1 cellular context compared by ENCODE assay signal in the genomic region with DNA sequence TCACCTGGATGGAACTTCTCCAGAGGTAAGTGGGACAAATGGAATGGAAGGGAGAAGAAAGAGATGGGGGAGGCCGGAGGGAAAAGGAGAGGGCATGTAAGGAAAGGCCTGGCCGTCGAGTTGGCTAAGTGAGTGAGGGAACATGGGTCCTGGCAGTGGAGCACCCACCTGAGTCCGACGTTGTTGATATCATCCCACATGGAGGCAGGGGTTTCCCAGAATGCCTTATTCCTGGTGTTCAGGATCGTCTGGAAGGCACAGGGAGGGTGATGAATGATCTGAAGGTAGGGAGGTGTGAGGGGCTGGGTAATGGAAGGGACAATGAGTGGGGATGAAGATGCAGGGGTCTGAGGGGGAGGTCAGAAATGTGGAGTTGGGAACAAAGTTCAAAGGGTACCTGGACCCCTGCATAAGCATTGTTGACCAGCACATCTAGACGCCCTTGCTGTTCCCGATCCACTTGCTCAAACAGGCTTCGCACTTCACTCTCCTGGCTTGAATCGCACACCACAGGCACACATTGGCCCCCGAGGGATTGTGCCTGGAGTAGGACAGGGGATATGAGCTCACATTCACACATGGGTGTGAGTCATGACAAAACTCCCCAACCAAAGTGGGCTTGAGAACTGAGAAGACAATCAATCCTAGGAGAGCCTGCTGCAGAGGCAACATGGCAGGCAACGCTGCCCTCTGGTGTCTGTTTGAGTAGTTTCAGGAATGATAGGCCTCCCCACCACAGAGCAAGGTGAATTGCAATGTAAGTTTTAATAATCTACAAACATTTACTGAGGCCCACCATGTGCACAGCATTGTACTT.
TF ChIP-seq lines count a peak whose summit lies in the region.

No MANE protein-coding gene starts in this region.

TF ChIP-seq in GM12878, 131 proteins besides CTCF, POLR2A, EP300 and RAD21 (continued from another document and continues in another):
- TF ChIP-seq, protein P1, sequence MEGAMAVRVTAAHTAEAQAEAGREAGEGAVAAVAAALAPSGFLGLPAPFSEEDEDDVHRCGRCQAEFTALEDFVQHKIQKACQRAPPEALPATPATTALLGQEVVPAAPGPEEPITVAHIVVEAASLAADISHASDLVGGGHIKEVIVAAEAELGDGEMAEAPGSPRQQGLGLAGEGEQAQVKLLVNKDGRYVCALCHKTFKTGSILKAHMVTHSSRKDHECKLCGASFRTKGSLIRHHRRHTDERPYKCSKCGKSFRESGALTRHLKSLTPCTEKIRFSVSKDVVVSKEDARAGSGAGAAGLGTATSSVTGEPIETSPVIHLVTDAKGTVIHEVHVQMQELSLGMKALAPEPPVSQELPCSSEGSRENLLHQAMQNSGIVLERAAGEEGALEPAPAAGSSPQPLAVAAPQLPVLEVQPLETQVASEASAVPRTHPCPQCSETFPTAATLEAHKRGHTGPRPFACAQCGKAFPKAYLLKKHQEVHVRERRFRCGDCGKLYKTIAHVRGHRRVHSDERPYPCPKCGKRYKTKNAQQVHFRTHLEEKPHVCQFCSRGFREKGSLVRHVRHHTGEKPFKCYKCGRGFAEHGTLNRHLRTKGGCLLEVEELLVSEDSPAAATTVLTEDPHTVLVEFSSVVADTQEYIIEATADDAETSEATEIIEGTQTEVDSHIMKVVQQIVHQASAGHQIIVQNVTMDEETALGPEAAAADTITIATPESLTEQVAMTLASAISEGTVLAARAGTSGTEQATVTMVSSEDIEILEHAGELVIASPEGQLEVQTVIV (IDR thresholded peaks at IDR 0.05; ENCODE audit: borderline replicate concordance, partially characterized antibody) = no peak
- TF ChIP-seq NFIC (IDR thresholded peaks at IDR 0.05; ENCODE audit: low read depth, low read length) = no peak
- peak; percentile 74 for TF ChIP-seq JUNB (IDR thresholded peaks at IDR 0.05)
- TF ChIP-seq, protein P2, sequence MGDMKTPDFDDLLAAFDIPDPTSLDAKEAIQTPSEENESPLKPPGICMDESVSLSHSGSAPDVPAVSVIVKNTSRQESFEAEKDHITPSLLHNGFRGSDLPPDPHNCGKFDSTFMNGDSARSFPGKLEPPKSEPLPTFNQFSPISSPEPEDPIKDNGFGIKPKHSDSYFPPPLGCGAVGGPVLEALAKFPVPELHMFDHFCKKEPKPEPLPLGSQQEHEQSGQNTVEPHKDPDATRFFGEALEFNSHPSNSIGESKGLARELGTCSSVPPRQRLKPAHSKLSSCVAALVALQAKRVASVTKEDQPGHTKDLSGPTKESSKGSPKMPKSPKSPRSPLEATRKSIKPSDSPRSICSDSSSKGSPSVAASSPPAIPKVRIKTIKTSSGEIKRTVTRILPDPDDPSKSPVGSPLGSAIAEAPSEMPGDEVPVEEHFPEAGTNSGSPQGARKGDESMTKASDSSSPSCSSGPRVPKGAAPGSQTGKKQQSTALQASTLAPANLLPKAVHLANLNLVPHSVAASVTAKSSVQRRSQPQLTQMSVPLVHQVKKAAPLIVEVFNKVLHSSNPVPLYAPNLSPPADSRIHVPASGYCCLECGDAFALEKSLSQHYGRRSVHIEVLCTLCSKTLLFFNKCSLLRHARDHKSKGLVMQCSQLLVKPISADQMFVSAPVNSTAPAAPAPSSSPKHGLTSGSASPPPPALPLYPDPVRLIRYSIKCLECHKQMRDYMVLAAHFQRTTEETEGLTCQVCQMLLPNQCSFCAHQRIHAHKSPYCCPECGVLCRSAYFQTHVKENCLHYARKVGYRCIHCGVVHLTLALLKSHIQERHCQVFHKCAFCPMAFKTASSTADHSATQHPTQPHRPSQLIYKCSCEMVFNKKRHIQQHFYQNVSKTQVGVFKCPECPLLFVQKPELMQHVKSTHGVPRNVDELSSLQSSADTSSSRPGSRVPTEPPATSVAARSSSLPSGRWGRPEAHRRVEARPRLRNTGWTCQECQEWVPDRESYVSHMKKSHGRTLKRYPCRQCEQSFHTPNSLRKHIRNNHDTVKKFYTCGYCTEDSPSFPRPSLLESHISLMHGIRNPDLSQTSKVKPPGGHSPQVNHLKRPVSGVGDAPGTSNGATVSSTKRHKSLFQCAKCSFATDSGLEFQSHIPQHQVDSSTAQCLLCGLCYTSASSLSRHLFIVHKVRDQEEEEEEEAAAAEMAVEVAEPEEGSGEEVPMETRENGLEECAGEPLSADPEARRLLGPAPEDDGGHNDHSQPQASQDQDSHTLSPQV (IDR thresholded peaks at IDR 0.05) = no peak
- no peak for TF ChIP-seq CBX5 (IDR thresholded peaks at IDR 0.05; ENCODE audit: low read depth)
- TF ChIP-seq SP1 (IDR thresholded peaks at IDR 0.05; ENCODE audit: low read depth, low read length) = no peak
- no peak for TF ChIP-seq ZNF622 (IDR thresholded peaks at IDR 0.05)
- TF ChIP-seq ZNF384 (IDR thresholded peaks at IDR 0.05; ENCODE audit: borderline replicate concordance, low read depth, low read length) = no peak
- TF ChIP-seq EZH2 (IDR thresholded peaks at IDR 0.05; ENCODE audit: borderline replicate concordance, control insufficient read depth, low read depth, low read length) = no peak
- TF ChIP-seq RUNX3 (IDR thresholded peaks at IDR 0.05; ENCODE audit: low read length) = peak; percentile 53
- no peak for TF ChIP-seq BRCA1 (IDR thresholded peaks at IDR 0.05; ENCODE audit: low read depth, low read length)
- peak; percentile 66 for TF ChIP-seq FOXM1 (IDR thresholded peaks at IDR 0.05; ENCODE audit: low read depth, low read length)
- no peak for TF ChIP-seq NFXL1 (IDR thresholded peaks at IDR 0.05; ENCODE audit: borderline replicate concordance)
- TF ChIP-seq SMAD5 (IDR thresholded peaks at IDR 0.05; ENCODE audit: low read depth) = no peak
- TF ChIP-seq, protein P3, sequence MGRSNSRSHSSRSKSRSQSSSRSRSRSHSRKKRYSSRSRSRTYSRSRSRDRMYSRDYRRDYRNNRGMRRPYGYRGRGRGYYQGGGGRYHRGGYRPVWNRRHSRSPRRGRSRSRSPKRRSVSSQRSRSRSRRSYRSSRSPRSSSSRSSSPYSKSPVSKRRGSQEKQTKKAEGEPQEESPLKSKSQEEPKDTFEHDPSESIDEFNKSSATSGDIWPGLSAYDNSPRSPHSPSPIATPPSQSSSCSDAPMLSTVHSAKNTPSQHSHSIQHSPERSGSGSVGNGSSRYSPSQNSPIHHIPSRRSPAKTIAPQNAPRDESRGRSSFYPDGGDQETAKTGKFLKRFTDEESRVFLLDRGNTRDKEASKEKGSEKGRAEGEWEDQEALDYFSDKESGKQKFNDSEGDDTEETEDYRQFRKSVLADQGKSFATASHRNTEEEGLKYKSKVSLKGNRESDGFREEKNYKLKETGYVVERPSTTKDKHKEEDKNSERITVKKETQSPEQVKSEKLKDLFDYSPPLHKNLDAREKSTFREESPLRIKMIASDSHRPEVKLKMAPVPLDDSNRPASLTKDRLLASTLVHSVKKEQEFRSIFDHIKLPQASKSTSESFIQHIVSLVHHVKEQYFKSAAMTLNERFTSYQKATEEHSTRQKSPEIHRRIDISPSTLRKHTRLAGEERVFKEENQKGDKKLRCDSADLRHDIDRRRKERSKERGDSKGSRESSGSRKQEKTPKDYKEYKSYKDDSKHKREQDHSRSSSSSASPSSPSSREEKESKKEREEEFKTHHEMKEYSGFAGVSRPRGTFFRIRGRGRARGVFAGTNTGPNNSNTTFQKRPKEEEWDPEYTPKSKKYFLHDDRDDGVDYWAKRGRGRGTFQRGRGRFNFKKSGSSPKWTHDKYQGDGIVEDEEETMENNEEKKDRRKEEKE (IDR thresholded peaks at IDR 0.05) = no peak
- no peak for TF ChIP-seq NRF1 (conservative IDR thresholded peaks at IDR 0.05; ENCODE audit: low read depth, low read length)
- TF ChIP-seq YY1 (IDR thresholded peaks at IDR 0.05; ENCODE audit: low read depth, low read length) = peak; percentile 79
- no peak for TF ChIP-seq HDAC2 (IDR thresholded peaks at IDR 0.05)
- no peak for TF ChIP-seq SREBF2 (IDR thresholded peaks at IDR 0.05; ENCODE audit: low read length)
- no peak for TF ChIP-seq CHD4 (IDR thresholded peaks at IDR 0.05)
- TF ChIP-seq, protein P4, sequence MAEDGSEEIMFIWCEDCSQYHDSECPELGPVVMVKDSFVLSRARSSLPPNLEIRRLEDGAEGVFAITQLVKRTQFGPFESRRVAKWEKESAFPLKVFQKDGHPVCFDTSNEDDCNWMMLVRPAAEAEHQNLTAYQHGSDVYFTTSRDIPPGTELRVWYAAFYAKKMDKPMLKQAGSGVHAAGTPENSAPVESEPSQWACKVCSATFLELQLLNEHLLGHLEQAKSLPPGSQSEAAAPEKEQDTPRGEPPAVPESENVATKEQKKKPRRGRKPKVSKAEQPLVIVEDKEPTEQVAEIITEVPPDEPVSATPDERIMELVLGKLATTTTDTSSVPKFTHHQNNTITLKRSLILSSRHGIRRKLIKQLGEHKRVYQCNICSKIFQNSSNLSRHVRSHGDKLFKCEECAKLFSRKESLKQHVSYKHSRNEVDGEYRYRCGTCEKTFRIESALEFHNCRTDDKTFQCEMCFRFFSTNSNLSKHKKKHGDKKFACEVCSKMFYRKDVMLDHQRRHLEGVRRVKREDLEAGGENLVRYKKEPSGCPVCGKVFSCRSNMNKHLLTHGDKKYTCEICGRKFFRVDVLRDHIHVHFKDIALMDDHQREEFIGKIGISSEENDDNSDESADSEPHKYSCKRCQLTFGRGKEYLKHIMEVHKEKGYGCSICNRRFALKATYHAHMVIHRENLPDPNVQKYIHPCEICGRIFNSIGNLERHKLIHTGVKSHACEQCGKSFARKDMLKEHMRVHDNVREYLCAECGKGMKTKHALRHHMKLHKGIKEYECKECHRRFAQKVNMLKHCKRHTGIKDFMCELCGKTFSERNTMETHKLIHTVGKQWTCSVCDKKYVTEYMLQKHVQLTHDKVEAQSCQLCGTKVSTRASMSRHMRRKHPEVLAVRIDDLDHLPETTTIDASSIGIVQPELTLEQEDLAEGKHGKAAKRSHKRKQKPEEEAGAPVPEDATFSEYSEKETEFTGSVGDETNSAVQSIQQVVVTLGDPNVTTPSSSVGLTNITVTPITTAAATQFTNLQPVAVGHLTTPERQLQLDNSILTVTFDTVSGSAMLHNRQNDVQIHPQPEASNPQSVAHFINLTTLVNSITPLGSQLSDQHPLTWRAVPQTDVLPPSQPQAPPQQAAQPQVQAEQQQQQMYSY (CRISPR knock-in tag; IDR thresholded peaks at IDR 0.05) = no peak
- TF ChIP-seq MXI1 (IDR thresholded peaks at IDR 0.05; ENCODE audit: low read depth, low read length) = no peak
- no peak for TF ChIP-seq KLF5 (IDR thresholded peaks at IDR 0.05; ENCODE audit: partially characterized antibody)
- no peak for TF ChIP-seq ETV6 (conservative IDR thresholded peaks at IDR 0.05 in 1 of 2, IDR thresholded peaks at IDR 0.05 in 1 of 2; ENCODE audit: borderline replicate concordance in 1 of 2, low read depth in 1 of 2)
- TF ChIP-seq, protein P5, sequence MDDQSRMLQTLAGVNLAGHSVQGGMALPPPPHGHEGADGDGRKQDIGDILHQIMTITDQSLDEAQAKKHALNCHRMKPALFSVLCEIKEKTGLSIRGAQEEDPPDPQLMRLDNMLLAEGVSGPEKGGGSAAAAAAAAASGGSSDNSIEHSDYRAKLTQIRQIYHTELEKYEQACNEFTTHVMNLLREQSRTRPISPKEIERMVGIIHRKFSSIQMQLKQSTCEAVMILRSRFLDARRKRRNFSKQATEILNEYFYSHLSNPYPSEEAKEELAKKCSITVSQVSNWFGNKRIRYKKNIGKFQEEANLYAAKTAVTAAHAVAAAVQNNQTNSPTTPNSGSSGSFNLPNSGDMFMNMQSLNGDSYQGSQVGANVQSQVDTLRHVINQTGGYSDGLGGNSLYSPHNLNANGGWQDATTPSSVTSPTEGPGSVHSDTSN (IDR thresholded peaks at IDR 0.05; ENCODE audit: insufficient replicate concordance, low read depth, low read length) = peak; percentile 40
- TF ChIP-seq BACH1 (IDR thresholded peaks at IDR 0.05; ENCODE audit: borderline replicate concordance) = no peak
- no peak for TF ChIP-seq BMI1 (IDR thresholded peaks at IDR 0.05; ENCODE audit: borderline replicate concordance)
- TF ChIP-seq MEF2B (IDR thresholded peaks at IDR 0.05; ENCODE audit: partially characterized antibody, poor library complexity, severe bottlenecking) = peak; percentile 87
- TF ChIP-seq RCOR1 (conservative IDR thresholded peaks at IDR 0.05; ENCODE audit: low read depth, low read length) = peak; percentile 70; the same call in 1 of the 2 replicates
- TF ChIP-seq BHLHE40 (IDR thresholded peaks at IDR 0.05; ENCODE audit: borderline replicate concordance in 1 of 2, low read depth in 2 of 2, low read length in 1 of 2) = peak; percentile 76 to 78
- TF ChIP-seq, protein P6, sequence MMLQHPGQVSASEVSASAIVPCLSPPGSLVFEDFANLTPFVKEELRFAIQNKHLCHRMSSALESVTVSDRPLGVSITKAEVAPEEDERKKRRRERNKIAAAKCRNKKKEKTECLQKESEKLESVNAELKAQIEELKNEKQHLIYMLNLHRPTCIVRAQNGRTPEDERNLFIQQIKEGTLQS (IDR thresholded peaks at IDR 0.05; ENCODE audit: borderline replicate concordance, extremely low read depth, low read depth, low read length) = no peak
- TF ChIP-seq HDAC6 (IDR thresholded peaks at IDR 0.05; ENCODE audit: unreplicated experiment) = no peak
- no peak for TF ChIP-seq MEF2A (IDR thresholded peaks at IDR 0.05; ENCODE audit: insufficient read depth, low read depth, low read length)
- peak; percentile 49; the same call in 1 of the 2 replicates for TF ChIP-seq SMARCA5 (IDR thresholded peaks at IDR 0.05)
- TF ChIP-seq SREBF1 (IDR thresholded peaks at IDR 0.05; ENCODE audit: low read length) = no peak
- TF ChIP-seq CREM (IDR thresholded peaks at IDR 0.05; ENCODE audit: low read depth) = peak; percentile 56; the same call in 1 of the 2 replicates
- peak; percentile 99 for TF ChIP-seq SMC3 (IDR thresholded peaks at IDR 0.05; ENCODE audit: borderline replicate concordance, low read length)
- TF ChIP-seq, protein P7, sequence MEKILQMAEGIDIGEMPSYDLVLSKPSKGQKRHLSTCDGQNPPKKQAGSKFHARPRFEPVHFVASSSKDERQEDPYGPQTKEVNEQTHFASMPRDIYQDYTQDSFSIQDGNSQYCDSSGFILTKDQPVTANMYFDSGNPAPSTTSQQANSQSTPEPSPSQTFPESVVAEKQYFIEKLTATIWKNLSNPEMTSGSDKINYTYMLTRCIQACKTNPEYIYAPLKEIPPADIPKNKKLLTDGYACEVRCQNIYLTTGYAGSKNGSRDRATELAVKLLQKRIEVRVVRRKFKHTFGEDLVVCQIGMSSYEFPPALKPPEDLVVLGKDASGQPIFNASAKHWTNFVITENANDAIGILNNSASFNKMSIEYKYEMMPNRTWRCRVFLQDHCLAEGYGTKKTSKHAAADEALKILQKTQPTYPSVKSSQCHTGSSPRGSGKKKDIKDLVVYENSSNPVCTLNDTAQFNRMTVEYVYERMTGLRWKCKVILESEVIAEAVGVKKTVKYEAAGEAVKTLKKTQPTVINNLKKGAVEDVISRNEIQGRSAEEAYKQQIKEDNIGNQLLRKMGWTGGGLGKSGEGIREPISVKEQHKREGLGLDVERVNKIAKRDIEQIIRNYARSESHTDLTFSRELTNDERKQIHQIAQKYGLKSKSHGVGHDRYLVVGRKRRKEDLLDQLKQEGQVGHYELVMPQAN (conservative IDR thresholded peaks at IDR 0.05) = no peak
- TF ChIP-seq, protein P8, sequence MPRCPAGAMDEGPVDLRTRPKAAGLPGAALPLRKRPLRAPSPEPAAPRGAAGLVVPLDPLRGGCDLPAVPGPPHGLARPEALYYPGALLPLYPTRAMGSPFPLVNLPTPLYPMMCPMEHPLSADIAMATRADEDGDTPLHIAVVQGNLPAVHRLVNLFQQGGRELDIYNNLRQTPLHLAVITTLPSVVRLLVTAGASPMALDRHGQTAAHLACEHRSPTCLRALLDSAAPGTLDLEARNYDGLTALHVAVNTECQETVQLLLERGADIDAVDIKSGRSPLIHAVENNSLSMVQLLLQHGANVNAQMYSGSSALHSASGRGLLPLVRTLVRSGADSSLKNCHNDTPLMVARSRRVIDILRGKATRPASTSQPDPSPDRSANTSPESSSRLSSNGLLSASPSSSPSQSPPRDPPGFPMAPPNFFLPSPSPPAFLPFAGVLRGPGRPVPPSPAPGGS (IDR thresholded peaks at IDR 0.05; ENCODE audit: borderline replicate concordance, insufficient read depth, low read depth, low read length, poor library complexity, severe bottlenecking) = no peak
- no peak for TF ChIP-seq POLR2AphosphoS2 (IDR thresholded peaks at IDR 0.05; ENCODE audit: low read depth, low read length)
- TF ChIP-seq ZNF24 (IDR thresholded peaks at IDR 0.05) = no peak
- TF ChIP-seq NR2F1 (conservative IDR thresholded peaks at IDR 0.05) = no peak
